Comparison of ENCODE assay signal across 12 cellular contexts in the genomic region with DNA sequence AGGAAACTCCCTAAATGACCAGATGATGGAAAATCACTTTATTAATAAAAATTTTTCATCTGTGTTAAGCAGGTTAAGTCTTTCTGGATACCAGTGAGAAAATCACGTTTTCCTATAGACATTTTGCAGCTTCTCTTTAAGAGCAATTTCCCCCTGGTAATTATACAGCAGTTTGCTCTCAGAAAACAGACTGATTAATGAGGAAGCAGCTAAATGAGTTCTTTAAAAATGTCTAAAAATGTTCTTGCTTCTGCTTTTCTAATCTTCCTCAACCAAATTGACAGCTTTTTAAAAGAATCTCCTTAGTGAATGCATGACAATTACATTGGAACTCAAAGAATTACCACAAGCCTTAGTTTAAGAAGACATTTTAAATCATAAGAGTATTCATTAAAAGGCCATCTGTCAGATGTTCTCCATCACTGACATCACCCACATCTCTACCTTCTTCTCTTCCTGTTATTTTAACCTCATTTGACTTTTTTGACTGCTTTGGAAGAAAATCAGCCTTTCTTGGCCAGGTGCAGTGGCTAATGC.
"Had no signal": no experiment of that assay in that cellular context is flagged by ENCODE, and none has a peak within 500 bp of the region (broad histone marks: within the 10 kb centered on the region; RNA-seq: fewer than 3 reads in every experiment).

No MANE protein-coding gene starts in this region.

- H3K4me3 ChIP-seq: esophagus squamous epithelium, thyroid gland, vagina had no signal

- H3K4me3 Mint-ChIP-seq: activated CD4-positive, alpha-beta T cell treated with anti-CD3 and anti-CD28 coated beads for 36 hours; activated CD8-positive, alpha-beta T cell treated with anti-CD3 and anti-CD28 coated beads, Interleukin-2, amount 10 ng/mL, durations not matched to agents 7 days and 5 days; naive B cell had no signal

- H3K27me3 ChIP-seq: esophagus squamous epithelium, thyroid gland, vagina had no signal

- DNase-seq: activated CD4-positive, alpha-beta T cell treated with anti-CD3 and anti-CD28 coated beads for 36 hours; activated CD8-positive, alpha-beta memory T cell treated with anti-CD3 and anti-CD28 coated beads, Interleukin-2, amount 50 U/mL, for 48 hours; activated CD8-positive, alpha-beta T cell treated with anti-CD3 and anti-CD28 coated beads, Interleukin-2, amount 10 ng/mL, durations not matched to agents 7 days and 5 days; activated naive CD4-positive, alpha-beta T cell; esophagus squamous epithelium; foreskin fibroblast; naive B cell; retina; stimulated activated CD4-positive, alpha-beta T cell treated with anti-CD3 and anti-CD28 coated beads, Interleukin-4, amount 100 ng/mL, for 4 hours; thyroid gland; WERI-Rb-1 had no signal

- H3K36me3 ChIP-seq: esophagus squamous epithelium, thyroid gland, vagina, WERI-Rb-1 had no signal

- H3K4me1 ChIP-seq: thyroid gland, vagina had no signal

- H3K9me3 ChIP-seq: thyroid gland had no signal

- H3K27ac ChIP-seq: esophagus squamous epithelium, thyroid gland, vagina, WERI-Rb-1 had no signal

- ATAC-seq: activated CD4-positive, alpha-beta T cell treated with anti-CD3 and anti-CD28 coated beads for 36 hours; activated CD8-positive, alpha-beta T cell treated with anti-CD3 and anti-CD28 coated beads, Interleukin-2, amount 10 ng/mL, durations not matched to agents 7 days and 5 days had no signal

- H3K27me3 Mint-ChIP-seq: activated CD4-positive, alpha-beta T cell treated with anti-CD3 and anti-CD28 coated beads for 36 hours; naive B cell had no signal

- H3K27ac Mint-ChIP-seq: activated CD8-positive, alpha-beta T cell treated with anti-CD3 and anti-CD28 coated beads, Interleukin-2, amount 10 ng/mL, durations not matched to agents 7 days and 5 days had no signal
